Comparison of ENCODE assay signal across 29 cellular contexts in the genomic region with DNA sequence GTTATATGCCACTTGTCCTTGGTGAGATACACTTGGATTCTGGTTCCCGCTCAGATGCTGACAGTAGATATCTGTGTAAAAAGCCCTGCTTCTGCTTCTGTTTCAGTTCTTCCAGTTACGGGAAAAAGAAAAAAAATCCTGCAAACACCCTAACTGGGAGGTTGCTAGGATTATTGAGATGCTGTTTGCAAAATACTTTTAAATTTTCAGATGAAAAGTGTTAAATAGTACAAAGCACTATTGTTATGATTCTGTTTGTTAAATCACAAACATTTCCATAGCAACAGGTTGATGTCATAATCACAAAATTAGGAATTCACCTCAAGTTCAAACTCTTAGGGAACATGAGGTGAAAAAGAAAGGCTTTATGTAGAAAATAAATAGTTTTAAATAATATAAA.
A peak's percentile ranks its signal among the peaks of the same experiment; 100 is the strongest.
DNase-seq lines count a peak whose midpoint lies in the region; ATAC-seq, FAIRE-seq and TF ChIP-seq lines count a peak whose summit lies in the region.
"Had no signal": no experiment of that assay in that cellular context is flagged by ENCODE, and none has a peak within 500 bp of the region (broad histone marks: within the 10 kb centered on the region; RNA-seq: fewer than 3 reads in every experiment).

No MANE protein-coding gene starts in this region.

- no peak overlapping the region for H2BK12ac ChIP-seq in mesenchymal stem cell (ENCODE audit: low read length in 2 of 2)

- no peaks in the 10 kb centered on the region for H3K4me1 ChIP-seq in breast epithelium
- no peaks in the 10 kb centered on the region for H3K4me1 ChIP-seq in endothelial cell of umbilical vein (ENCODE audit: control insufficient read depth, extremely low read depth, insufficient read depth, low read length)
- H3K4me1 ChIP-seq in mesenchymal stem cell (ENCODE audit: control insufficient read depth, insufficient read depth, low read depth, low read length): peaks cover 2% of the 10 kb centered on the region
- H3K4me1 ChIP-seq in tibial artery: peaks cover 0 to 34% (median 0%) of the 10 kb centered on the region in 4 donors
- H3K4me1 ChIP-seq: psoas muscle had no signal

- no peak overlapping the region for H2AK5ac ChIP-seq in mesenchymal stem cell (ENCODE audit: low read length, severe bottlenecking)

- no peaks in the 10 kb centered on the region for H3K36me3 ChIP-seq in breast epithelium
- H3K36me3 ChIP-seq in endothelial cell of umbilical vein (ENCODE audit: control insufficient read depth in 2 of 2, extremely low read depth in 1 of 2, insufficient read depth in 2 of 2, low read length in 2 of 2): no peaks in the 10 kb centered on the region
- H3K36me3 ChIP-seq in mesenchymal stem cell (ENCODE audit: control insufficient read depth in 1 of 2, insufficient read depth in 2 of 2, low read depth in 1 of 2, low read length in 2 of 2): peaks cover 0 to 40% of the 10 kb centered on the region in 2 experiments
- H3K36me3 ChIP-seq in tibial artery: no peaks in the 10 kb centered on the region
- H3K36me3 ChIP-seq: brain microvascular endothelial cell, left lung, neural progenitor cell had no signal

- H3K27me3 Mint-ChIP-seq in MCF 10A (ENCODE audit: insufficient read depth, unreplicated experiment): no peaks in the 10 kb centered on the region

- H3K9me3 Mint-ChIP-seq in MCF 10A (ENCODE audit: unreplicated experiment): no peaks in the 10 kb centered on the region
- H3K9me3 Mint-ChIP-seq: activated naive CD4-positive, alpha-beta T cell treated with anti-CD3 and anti-CD28 coated beads, Interleukin-2, amount 50 U/mL, for 72 hours; activated T-cell treated with anti-CD3 and anti-CD28 coated beads, Interleukin-2, amount 50 U/mL, for 72 hours; CD8-positive, alpha-beta memory T cell; HFFc6; neural progenitor cell; stimulated activated naive CD8-positive, alpha-beta T cell treated with anti-CD3 and anti-CD28 coated beads, Interleukin-15, Interleukin-2, amounts not matched to agents 100 ng/mL and 50 ng/mL, for 24 hours; T-helper 1 cell treated with Interleukin-12 subunit alpha and Interleukin-12 subunit beta and Interleukin-4 antibody, amounts not matched to agents 30 μg/mL and 1 μg/mL, for 36 hours had no signal

- no peak overlapping the region for H2BK120ac ChIP-seq in mesenchymal stem cell (ENCODE audit: low read depth, low read length)

- H3K4me2 ChIP-seq in endothelial cell of umbilical vein (ENCODE audit: insufficient read depth, low read length) (no peak overlapping the region), mesenchymal stem cell (ENCODE audit: low read length, poor library complexity, severe bottlenecking) (no peak overlapping the region)
- H3K4me2 ChIP-seq: KMS-11, neural progenitor cell had no signal

- H3K4me3 Mint-ChIP-seq in MCF 10A (ENCODE audit: unreplicated experiment): no peak overlapping the region
- H3K4me3 Mint-ChIP-seq: activated T-cell treated with anti-CD3 and anti-CD28 coated beads, Interleukin-2, amount 50 U/mL, for 72 hours; CD8-positive, alpha-beta memory T cell; HFFc6; neural progenitor cell; stimulated activated naive CD8-positive, alpha-beta T cell treated with anti-CD3 and anti-CD28 coated beads, Interleukin-15, Interleukin-2, amounts not matched to agents 100 ng/mL and 50 ng/mL, for 24 hours; T-helper 1 cell treated with Interleukin-12 subunit alpha and Interleukin-12 subunit beta and Interleukin-4 antibody, amounts not matched to agents 30 μg/mL and 1 μg/mL, for 36 hours had no signal

- FAIRE-seq in endothelial cell of umbilical vein (lab: Jason Lieb, UNC): no peak

- H3K9me1 ChIP-seq in endothelial cell of umbilical vein (replicated peaks; ENCODE audit: control insufficient read depth, extremely low read depth, insufficient read depth, low read length): no peaks in the 10 kb centered on the region

- H2BK15ac ChIP-seq in mesenchymal stem cell (ENCODE audit: low read depth, poor library complexity, severe bottlenecking): no peak overlapping the region

- no peak for ATAC-seq in GM19023 (IDR thresholded peaks at IDR 0.05; ENCODE audit: unreplicated experiment)
- ATAC-seq: activated naive CD4-positive, alpha-beta T cell treated with anti-CD3 and anti-CD28 coated beads, Interleukin-2, amount 50 U/mL, for 72 hours; activated T-cell treated with anti-CD3 and anti-CD28 coated beads, Interleukin-2, amount 50 U/mL, for 72 hours; left lung; PC-3; psoas muscle had no signal

- H3K79me2 ChIP-seq in endothelial cell of umbilical vein (ENCODE audit: control insufficient read depth, insufficient read depth, low read length): no peaks in the 10 kb centered on the region

- no peak for TF ChIP-seq POLR2A in breast epithelium (IDR thresholded peaks at IDR 0.05)
- no peak for TF ChIP-seq POLR2A in endothelial cell of umbilical vein (IDR thresholded peaks at IDR 0.05; ENCODE audit: low read depth, low read length)

- TF ChIP-seq CTCF in breast epithelium (IDR thresholded peaks at IDR 0.05): no peak
- no peak for TF ChIP-seq CTCF in MCF 10A (IDR thresholded peaks at IDR 0.05; ENCODE audit: unreplicated experiment)
- no peak for TF ChIP-seq CTCF in endothelial cell of umbilical vein (IDR thresholded peaks at IDR 0.05; ENCODE audit: extremely low read depth in 1 of 2, insufficient read depth in 1 of 2, low read depth in 1 of 2, low read length in 2 of 2)
- no peak for TF ChIP-seq CTCF in tibial artery (IDR thresholded peaks at IDR 0.05)

- no peak overlapping the region for H3K27ac Mint-ChIP-seq in MCF 10A (ENCODE audit: low read depth, unreplicated experiment)
- H3K27ac Mint-ChIP-seq: activated naive CD4-positive, alpha-beta T cell treated with anti-CD3 and anti-CD28 coated beads, Interleukin-2, amount 50 U/mL, for 72 hours; activated T-cell treated with anti-CD3 and anti-CD28 coated beads, Interleukin-2, amount 50 U/mL, for 72 hours; CD8-positive, alpha-beta memory T cell; HFFc6; neural progenitor cell; stimulated activated naive CD8-positive, alpha-beta T cell treated with anti-CD3 and anti-CD28 coated beads, Interleukin-15, Interleukin-2, amounts not matched to agents 100 ng/mL and 50 ng/mL, for 24 hours; T-helper 1 cell treated with Interleukin-12 subunit alpha and Interleukin-12 subunit beta and Interleukin-4 antibody, amounts not matched to agents 30 μg/mL and 1 μg/mL, for 36 hours had no signal

- intact Hi-C loops in breast epithelium (cut with DNase I; ENCODE audit: low total_unique reads): no loop called here
- intact Hi-C loops in MCF 10A (cut with micrococcal nuclease): no loop called here
- intact Hi-C loops in endothelial cell of umbilical vein (cut with micrococcal nuclease): no loop called here
- intact Hi-C loops in tibial artery (cut with DNase I; ENCODE audit: low total_unique reads): no loop called here

- no peak for DNase-seq in breast epithelium (ENCODE audit: low spot score in 2 of 2)
- no peak for DNase-seq in MCF 10A (ENCODE audit: unreplicated experiment)
- DNase-seq in endothelial cell of umbilical vein (ENCODE audit: low read depth, low spot score): peak; percentile 4
- DNase-seq in mesenchymal stem cell: no peak
- DNase-seq in tibial artery: no peak
- DNase-seq in NCI-H1092 treated with DMSO at 0.1 percent for 48 hours (lab: John Stamatoyannopoulos, UW): no peak
- no peak for DNase-seq in stimulated activated CD4-positive, alpha-beta T cell treated with anti-CD3 and anti-CD28 coated beads, Interleukin-15, amount 100 ng/mL, for 24 hours
- DNase-seq: 8988T; activated CD4-positive, alpha-beta T cell treated with anti-CD3 and anti-CD28 coated beads for 4 hours; activated T-cell treated with anti-CD3 and anti-CD28 coated beads, Interleukin-2, amount 50 U/mL, for 72 hours; brain microvascular endothelial cell; CD8-positive, alpha-beta memory T cell; dermis blood vessel endothelial cell; DMS79; left lung; NCI-H1930; NCI-H446; PC-3; psoas muscle; SIG-M5; stimulated activated CD4-positive, alpha-beta T cell treated with anti-CD3 and anti-CD28 coated beads, Interleukin-4, amount 100 ng/mL, for 4 hours; upper lobe of left lung had no signal

- CTCF ChIA-PET in MCF 10A (lab: Yijun Ruan, JAX) (no interaction called here), endothelial cell of umbilical vein (lab: Charles Lee) (interaction anchor here (1.3 kb wide), 1 partner anchor 189 kb away, joined by 3 read pairs; no protein-coding TSS in a partner anchor)

- no peak overlapping the region for H3K14ac ChIP-seq in mesenchymal stem cell (ENCODE audit: low read length in 2 of 2)

- H3K9ac ChIP-seq in endothelial cell of umbilical vein (replicated peaks; ENCODE audit: extremely low read depth, insufficient read depth, low read length) (no peak overlapping the region), mesenchymal stem cell (ENCODE audit: low read length) (peak overlapping the region; percentile 93)
- H3K9ac ChIP-seq: KMS-11, neural progenitor cell had no signal

- H3K79me1 ChIP-seq in mesenchymal stem cell (replicated peaks; ENCODE audit: low read length, poor library complexity, severe bottlenecking): no peaks in the 10 kb centered on the region

- H2BK5ac ChIP-seq in mesenchymal stem cell (ENCODE audit: low read depth, low read length, poor library complexity, severe bottlenecking): no peak overlapping the region

- peaks cover 7% of the 10 kb centered on the region for H3K4me1 Mint-ChIP-seq in MCF 10A (ENCODE audit: insufficient read depth, unreplicated experiment)
- H3K4me1 Mint-ChIP-seq: CD8-positive, alpha-beta memory T cell had no signal

- H4K8ac ChIP-seq in mesenchymal stem cell (ENCODE audit: low read length): no peak overlapping the region

- no peak overlapping the region for H4K91ac ChIP-seq in mesenchymal stem cell (ENCODE audit: low read length)

- H4K20me1 ChIP-seq in endothelial cell of umbilical vein (replicated peaks; ENCODE audit: control insufficient read depth, extremely low read depth, insufficient read depth, low read length): no peaks in the 10 kb centered on the region

- POLR2A ChIA-PET in MCF 10A (lab: Yijun Ruan, JAX): interaction anchor here (0.7 kb wide), 1 partner anchor 86 kb away, joined by 3 read pairs; no protein-coding TSS in a partner anchor
- POLR2A ChIA-PET in endothelial cell of umbilical vein (lab: Charles Lee): no interaction called here

- H3K18ac ChIP-seq in mesenchymal stem cell (ENCODE audit: low read depth in 1 of 2, low read length in 2 of 2): no peak overlapping the region

- no peak overlapping the region for H3K23ac ChIP-seq in mesenchymal stem cell (ENCODE audit: low read length in 2 of 2)

- BruUV-seq in MCF 10A (replicated peaks; lab: Mats Ljungman, UMichigan) (no TSS peak), endothelial cell of umbilical vein (replicated peaks; lab: Mats Ljungman, UMichigan) (no TSS peak)

- no peak overlapping the region for H3K4ac ChIP-seq in mesenchymal stem cell (ENCODE audit: low read depth in 1 of 2, low read length in 2 of 2)

- no peaks in the 10 kb centered on the region for H3K9me3 ChIP-seq in breast epithelium
- H3K9me3 ChIP-seq in endothelial cell of umbilical vein (replicated peaks; ENCODE audit: control insufficient read depth, insufficient read depth, low read length): no peaks in the 10 kb centered on the region
- no peaks in the 10 kb centered on the region for H3K9me3 ChIP-seq in mesenchymal stem cell (ENCODE audit: control insufficient read depth, low read length)
- H3K9me3 ChIP-seq in tibial artery: no peaks in the 10 kb centered on the region
- H3K9me3 ChIP-seq: left lung, psoas muscle, upper lobe of left lung had no signal

- H3K27me3 ChIP-seq in breast epithelium (no peaks in the 10 kb centered on the region), endothelial cell of umbilical vein (ENCODE audit: control insufficient read depth in 2 of 2, insufficient read depth in 2 of 2, low read length in 2 of 2) (no peaks in the 10 kb centered on the region), mesenchymal stem cell (ENCODE audit: control insufficient read depth in 1 of 2, insufficient read depth in 1 of 2, low read length in 2 of 2) (no peaks in the 10 kb centered on the region), tibial artery (no peaks in the 10 kb centered on the region)
- H3K27me3 ChIP-seq: brain microvascular endothelial cell, left lung, neural progenitor cell, upper lobe of left lung had no signal

- H3K27ac ChIP-seq in breast epithelium: peak overlapping the region; percentile 48 to 62
- no peak overlapping the region for H3K27ac ChIP-seq in endothelial cell of umbilical vein (ENCODE audit: insufficient read depth, low read depth, low read length)
- no peak overlapping the region for H3K27ac ChIP-seq in mesenchymal stem cell (ENCODE audit: low read length, poor library complexity, severe bottlenecking)
- peak overlapping the region; percentile 32 to 42 for H3K27ac ChIP-seq in tibial artery
- H3K27ac ChIP-seq: brain microvascular endothelial cell, KMS-11, neural progenitor cell, psoas muscle, upper lobe of left lung had no signal

- dilution Hi-C loops in endothelial cell of umbilical vein (cut with MboI; ENCODE audit: extremely low pct_ligation_motif_present, low sequenced_read_pairs): no loop called here

- H3K36me3 Mint-ChIP-seq in MCF 10A (ENCODE audit: insufficient read depth, unreplicated experiment): no peaks in the 10 kb centered on the region
- H3K36me3 Mint-ChIP-seq: activated naive CD4-positive, alpha-beta T cell treated with anti-CD3 and anti-CD28 coated beads, Interleukin-2, amount 50 U/mL, for 72 hours; CD8-positive, alpha-beta memory T cell; neural progenitor cell had no signal

- H3K4me3 ChIP-seq in breast epithelium (no peak overlapping the region), endothelial cell of umbilical vein (replicated peaks in 1 of 3; ENCODE audit: insufficient read depth in 1 of 3, low read depth in 1 of 3, low read length in 3 of 3) (no peak overlapping the region), mesenchymal stem cell (ENCODE audit: insufficient read depth in 1 of 2, low read depth in 1 of 2, low read length in 2 of 2) (peak overlapping the region in 1 of 2 experiments; percentile 41), tibial artery (no peak overlapping the region)
- H3K4me3 ChIP-seq: left lung, neural progenitor cell, psoas muscle, upper lobe of left lung had no signal

- H2AFZ ChIP-seq in endothelial cell of umbilical vein (ENCODE audit: low read depth, low read length): no peak overlapping the region
- H2AFZ ChIP-seq in mesenchymal stem cell (ENCODE audit: low read depth, low read length): no peak overlapping the region
- H2AFZ ChIP-seq: neural progenitor cell had no signal

- 100% methylated on average over 1 of the region's 2 CpGs for WGBS in mesenchymal stem cell

Comparison
In these comparisons a context has a peak if more than half of its experiments do, and no peak if none do; other contexts are left out.
1. H3K27ac ChIP-seq: peak in breast epithelium (2 of 2) and tibial artery (2 of 2); none in endothelial cell of umbilical vein (single experiment) and mesenchymal stem cell (single experiment).